Comparison of ENCODE assay signal across 1 cellular context in the genomic region with DNA sequence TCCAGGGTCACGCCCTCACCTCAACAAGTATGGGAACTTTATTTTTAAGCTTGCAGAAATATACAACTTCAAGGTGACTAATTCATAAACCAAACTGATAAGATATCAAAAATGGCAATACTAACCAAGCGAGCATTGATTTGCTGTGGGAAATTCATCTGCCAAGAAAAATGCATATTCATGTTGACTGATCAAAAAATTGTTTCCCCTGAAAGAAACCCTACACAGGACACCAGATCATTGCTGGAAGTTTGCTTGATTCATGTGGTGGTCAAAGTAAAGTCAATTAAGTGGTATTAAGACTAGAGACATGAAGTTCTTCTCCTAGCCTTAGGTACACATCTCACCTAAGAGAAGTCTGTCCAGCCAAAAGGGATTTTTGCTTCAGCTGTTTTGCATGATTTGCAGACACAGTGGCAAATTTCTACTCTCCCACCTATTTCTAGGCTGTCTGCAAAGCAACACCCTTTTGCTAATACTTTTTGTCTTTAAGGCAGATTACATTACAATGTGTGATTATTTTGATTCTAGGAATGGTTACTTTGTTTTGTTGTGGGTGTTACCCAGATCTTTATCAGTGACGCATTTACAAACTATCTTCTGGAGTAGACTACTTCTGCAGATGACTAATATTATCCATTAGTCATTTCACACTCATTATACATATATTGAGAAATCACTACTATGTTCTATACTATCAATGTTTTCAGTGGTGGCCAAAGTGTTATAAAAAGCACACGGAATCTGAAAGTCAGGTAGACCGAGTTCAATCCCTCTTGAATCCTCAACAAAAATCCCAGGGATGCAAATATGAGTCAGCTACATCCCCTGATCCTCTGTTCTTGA.
A peak's percentile ranks its signal among the peaks of the same experiment; 100 is the strongest.
TF ChIP-seq lines count a peak whose summit lies in the region.

No MANE protein-coding gene starts in this region.

TF ChIP-seq in GM12878, 131 proteins besides CTCF, POLR2A, EP300 and RAD21 (continued from another document and continues in another):
- TF ChIP-seq, protein P1, sequence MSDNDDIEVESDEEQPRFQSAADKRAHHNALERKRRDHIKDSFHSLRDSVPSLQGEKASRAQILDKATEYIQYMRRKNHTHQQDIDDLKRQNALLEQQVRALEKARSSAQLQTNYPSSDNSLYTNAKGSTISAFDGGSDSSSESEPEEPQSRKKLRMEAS (IDR thresholded peaks at IDR 0.05; ENCODE audit: low read depth, low read length): no peak
- TF ChIP-seq NRF1 (conservative IDR thresholded peaks at IDR 0.05; ENCODE audit: low read depth, low read length) (no peak), FOS (IDR thresholded peaks at IDR 0.05; ENCODE audit: borderline replicate concordance, extremely low read depth, insufficient read length) (no peak), LARP7 (IDR thresholded peaks at IDR 0.05) (no peak), NR2C2 (IDR thresholded peaks at IDR 0.05; ENCODE audit: borderline replicate concordance, control insufficient read depth, insufficient read length, low read depth) (no peak), CREB1 (IDR thresholded peaks at IDR 0.05; ENCODE audit: low read depth) (no peak), YBX1 (IDR thresholded peaks at IDR 0.05) (no peak), MXI1 (IDR thresholded peaks at IDR 0.05; ENCODE audit: low read depth, low read length) (peak; percentile 58), TARDBP (IDR thresholded peaks at IDR 0.05; ENCODE audit: borderline replicate concordance) (no peak), MTA3 (IDR thresholded peaks at IDR 0.05; ENCODE audit: borderline replicate concordance, low read length) (no peak; the same call in 1 of the 2 replicates), ATF7 (IDR thresholded peaks at IDR 0.05; ENCODE audit: low read depth) (peak; percentile 95), CBX3 (IDR thresholded peaks at IDR 0.05; ENCODE audit: borderline replicate concordance, low read depth) (no peak), FOXK2 (IDR thresholded peaks at IDR 0.05) (no peak), ZNF622 (IDR thresholded peaks at IDR 0.05) (no peak), STAT3 (IDR thresholded peaks at IDR 0.05; ENCODE audit: low read depth, low read length) (0 out of 2 replicates have a peak, but pooled peaks have one; percentile 66), ZNF24 (IDR thresholded peaks at IDR 0.05) (peak; percentile 54; the same call in 1 of the 2 replicates), EGR1 (IDR thresholded peaks at IDR 0.05; ENCODE audit: borderline replicate concordance in 1 of 2, low read depth in 2 of 2, low read length in 2 of 2) (no peak), STAT1 (conservative IDR thresholded peaks at IDR 0.05) (no peak), ETV6 (conservative IDR thresholded peaks at IDR 0.05 in 1 of 2, IDR thresholded peaks at IDR 0.05 in 1 of 2; ENCODE audit: borderline replicate concordance in 1 of 2, low read depth in 1 of 2) (no peak)
- TF ChIP-seq, protein P2, sequence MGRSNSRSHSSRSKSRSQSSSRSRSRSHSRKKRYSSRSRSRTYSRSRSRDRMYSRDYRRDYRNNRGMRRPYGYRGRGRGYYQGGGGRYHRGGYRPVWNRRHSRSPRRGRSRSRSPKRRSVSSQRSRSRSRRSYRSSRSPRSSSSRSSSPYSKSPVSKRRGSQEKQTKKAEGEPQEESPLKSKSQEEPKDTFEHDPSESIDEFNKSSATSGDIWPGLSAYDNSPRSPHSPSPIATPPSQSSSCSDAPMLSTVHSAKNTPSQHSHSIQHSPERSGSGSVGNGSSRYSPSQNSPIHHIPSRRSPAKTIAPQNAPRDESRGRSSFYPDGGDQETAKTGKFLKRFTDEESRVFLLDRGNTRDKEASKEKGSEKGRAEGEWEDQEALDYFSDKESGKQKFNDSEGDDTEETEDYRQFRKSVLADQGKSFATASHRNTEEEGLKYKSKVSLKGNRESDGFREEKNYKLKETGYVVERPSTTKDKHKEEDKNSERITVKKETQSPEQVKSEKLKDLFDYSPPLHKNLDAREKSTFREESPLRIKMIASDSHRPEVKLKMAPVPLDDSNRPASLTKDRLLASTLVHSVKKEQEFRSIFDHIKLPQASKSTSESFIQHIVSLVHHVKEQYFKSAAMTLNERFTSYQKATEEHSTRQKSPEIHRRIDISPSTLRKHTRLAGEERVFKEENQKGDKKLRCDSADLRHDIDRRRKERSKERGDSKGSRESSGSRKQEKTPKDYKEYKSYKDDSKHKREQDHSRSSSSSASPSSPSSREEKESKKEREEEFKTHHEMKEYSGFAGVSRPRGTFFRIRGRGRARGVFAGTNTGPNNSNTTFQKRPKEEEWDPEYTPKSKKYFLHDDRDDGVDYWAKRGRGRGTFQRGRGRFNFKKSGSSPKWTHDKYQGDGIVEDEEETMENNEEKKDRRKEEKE (IDR thresholded peaks at IDR 0.05): no peak
- TF ChIP-seq, protein P3, sequence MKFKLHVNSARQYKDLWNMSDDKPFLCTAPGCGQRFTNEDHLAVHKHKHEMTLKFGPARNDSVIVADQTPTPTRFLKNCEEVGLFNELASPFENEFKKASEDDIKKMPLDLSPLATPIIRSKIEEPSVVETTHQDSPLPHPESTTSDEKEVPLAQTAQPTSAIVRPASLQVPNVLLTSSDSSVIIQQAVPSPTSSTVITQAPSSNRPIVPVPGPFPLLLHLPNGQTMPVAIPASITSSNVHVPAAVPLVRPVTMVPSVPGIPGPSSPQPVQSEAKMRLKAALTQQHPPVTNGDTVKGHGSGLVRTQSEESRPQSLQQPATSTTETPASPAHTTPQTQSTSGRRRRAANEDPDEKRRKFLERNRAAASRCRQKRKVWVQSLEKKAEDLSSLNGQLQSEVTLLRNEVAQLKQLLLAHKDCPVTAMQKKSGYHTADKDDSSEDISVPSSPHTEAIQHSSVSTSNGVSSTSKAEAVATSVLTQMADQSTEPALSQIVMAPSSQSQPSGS (IDR thresholded peaks at IDR 0.05; ENCODE audit: low read length): peak; percentile 88
- TF ChIP-seq, protein P4, sequence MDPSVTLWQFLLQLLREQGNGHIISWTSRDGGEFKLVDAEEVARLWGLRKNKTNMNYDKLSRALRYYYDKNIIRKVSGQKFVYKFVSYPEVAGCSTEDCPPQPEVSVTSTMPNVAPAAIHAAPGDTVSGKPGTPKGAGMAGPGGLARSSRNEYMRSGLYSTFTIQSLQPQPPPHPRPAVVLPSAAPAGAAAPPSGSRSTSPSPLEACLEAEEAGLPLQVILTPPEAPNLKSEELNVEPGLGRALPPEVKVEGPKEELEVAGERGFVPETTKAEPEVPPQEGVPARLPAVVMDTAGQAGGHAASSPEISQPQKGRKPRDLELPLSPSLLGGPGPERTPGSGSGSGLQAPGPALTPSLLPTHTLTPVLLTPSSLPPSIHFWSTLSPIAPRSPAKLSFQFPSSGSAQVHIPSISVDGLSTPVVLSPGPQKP (IDR thresholded peaks at IDR 0.05; ENCODE audit: low read depth, low read length): no peak
- TF ChIP-seq, protein P5, sequence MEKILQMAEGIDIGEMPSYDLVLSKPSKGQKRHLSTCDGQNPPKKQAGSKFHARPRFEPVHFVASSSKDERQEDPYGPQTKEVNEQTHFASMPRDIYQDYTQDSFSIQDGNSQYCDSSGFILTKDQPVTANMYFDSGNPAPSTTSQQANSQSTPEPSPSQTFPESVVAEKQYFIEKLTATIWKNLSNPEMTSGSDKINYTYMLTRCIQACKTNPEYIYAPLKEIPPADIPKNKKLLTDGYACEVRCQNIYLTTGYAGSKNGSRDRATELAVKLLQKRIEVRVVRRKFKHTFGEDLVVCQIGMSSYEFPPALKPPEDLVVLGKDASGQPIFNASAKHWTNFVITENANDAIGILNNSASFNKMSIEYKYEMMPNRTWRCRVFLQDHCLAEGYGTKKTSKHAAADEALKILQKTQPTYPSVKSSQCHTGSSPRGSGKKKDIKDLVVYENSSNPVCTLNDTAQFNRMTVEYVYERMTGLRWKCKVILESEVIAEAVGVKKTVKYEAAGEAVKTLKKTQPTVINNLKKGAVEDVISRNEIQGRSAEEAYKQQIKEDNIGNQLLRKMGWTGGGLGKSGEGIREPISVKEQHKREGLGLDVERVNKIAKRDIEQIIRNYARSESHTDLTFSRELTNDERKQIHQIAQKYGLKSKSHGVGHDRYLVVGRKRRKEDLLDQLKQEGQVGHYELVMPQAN (conservative IDR thresholded peaks at IDR 0.05): no peak
- TF ChIP-seq, protein P6, sequence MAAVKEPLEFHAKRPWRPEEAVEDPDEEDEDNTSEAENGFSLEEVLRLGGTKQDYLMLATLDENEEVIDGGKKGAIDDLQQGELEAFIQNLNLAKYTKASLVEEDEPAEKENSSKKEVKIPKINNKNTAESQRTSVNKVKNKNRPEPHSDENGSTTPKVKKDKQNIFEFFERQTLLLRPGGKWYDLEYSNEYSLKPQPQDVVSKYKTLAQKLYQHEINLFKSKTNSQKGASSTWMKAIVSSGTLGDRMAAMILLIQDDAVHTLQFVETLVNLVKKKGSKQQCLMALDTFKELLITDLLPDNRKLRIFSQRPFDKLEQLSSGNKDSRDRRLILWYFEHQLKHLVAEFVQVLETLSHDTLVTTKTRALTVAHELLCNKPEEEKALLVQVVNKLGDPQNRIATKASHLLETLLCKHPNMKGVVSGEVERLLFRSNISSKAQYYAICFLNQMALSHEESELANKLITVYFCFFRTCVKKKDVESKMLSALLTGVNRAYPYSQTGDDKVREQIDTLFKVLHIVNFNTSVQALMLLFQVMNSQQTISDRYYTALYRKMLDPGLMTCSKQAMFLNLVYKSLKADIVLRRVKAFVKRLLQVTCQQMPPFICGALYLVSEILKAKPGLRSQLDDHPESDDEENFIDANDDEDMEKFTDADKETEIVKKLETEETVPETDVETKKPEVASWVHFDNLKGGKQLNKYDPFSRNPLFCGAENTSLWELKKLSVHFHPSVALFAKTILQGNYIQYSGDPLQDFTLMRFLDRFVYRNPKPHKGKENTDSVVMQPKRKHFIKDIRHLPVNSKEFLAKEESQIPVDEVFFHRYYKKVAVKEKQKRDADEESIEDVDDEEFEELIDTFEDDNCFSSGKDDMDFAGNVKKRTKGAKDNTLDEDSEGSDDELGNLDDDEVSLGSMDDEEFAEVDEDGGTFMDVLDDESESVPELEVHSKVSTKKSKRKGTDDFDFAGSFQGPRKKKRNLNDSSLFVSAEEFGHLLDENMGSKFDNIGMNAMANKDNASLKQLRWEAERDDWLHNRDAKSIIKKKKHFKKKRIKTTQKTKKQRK (IDR thresholded peaks at IDR 0.05; ENCODE audit: low read depth, low read length): no peak
- TF ChIP-seq, protein P7, sequence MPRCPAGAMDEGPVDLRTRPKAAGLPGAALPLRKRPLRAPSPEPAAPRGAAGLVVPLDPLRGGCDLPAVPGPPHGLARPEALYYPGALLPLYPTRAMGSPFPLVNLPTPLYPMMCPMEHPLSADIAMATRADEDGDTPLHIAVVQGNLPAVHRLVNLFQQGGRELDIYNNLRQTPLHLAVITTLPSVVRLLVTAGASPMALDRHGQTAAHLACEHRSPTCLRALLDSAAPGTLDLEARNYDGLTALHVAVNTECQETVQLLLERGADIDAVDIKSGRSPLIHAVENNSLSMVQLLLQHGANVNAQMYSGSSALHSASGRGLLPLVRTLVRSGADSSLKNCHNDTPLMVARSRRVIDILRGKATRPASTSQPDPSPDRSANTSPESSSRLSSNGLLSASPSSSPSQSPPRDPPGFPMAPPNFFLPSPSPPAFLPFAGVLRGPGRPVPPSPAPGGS (IDR thresholded peaks at IDR 0.05; ENCODE audit: borderline replicate concordance, insufficient read depth, low read depth, low read length, poor library complexity, severe bottlenecking): no peak
- TF ChIP-seq, protein P8, sequence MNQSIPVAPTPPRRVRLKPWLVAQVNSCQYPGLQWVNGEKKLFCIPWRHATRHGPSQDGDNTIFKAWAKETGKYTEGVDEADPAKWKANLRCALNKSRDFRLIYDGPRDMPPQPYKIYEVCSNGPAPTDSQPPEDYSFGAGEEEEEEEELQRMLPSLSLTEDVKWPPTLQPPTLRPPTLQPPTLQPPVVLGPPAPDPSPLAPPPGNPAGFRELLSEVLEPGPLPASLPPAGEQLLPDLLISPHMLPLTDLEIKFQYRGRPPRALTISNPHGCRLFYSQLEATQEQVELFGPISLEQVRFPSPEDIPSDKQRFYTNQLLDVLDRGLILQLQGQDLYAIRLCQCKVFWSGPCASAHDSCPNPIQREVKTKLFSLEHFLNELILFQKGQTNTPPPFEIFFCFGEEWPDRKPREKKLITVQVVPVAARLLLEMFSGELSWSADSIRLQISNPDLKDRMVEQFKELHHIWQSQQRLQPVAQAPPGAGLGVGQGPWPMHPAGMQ (IDR thresholded peaks at IDR 0.05; ENCODE audit: borderline replicate concordance): no peak
- TF ChIP-seq, protein P9, sequence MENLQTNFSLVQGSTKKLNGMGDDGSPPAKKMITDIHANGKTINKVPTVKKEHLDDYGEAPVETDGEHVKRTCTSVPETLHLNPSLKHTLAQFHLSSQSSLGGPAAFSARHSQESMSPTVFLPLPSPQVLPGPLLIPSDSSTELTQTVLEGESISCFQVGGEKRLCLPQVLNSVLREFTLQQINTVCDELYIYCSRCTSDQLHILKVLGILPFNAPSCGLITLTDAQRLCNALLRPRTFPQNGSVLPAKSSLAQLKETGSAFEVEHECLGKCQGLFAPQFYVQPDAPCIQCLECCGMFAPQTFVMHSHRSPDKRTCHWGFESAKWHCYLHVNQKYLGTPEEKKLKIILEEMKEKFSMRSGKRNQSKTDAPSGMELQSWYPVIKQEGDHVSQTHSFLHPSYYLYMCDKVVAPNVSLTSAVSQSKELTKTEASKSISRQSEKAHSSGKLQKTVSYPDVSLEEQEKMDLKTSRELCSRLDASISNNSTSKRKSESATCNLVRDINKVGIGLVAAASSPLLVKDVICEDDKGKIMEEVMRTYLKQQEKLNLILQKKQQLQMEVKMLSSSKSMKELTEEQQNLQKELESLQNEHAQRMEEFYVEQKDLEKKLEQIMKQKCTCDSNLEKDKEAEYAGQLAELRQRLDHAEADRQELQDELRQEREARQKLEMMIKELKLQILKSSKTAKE (IDR thresholded peaks at IDR 0.05; ENCODE audit: low read depth, poor library complexity, severe bottlenecking): peak; percentile 93
- TF ChIP-seq, protein P10, sequence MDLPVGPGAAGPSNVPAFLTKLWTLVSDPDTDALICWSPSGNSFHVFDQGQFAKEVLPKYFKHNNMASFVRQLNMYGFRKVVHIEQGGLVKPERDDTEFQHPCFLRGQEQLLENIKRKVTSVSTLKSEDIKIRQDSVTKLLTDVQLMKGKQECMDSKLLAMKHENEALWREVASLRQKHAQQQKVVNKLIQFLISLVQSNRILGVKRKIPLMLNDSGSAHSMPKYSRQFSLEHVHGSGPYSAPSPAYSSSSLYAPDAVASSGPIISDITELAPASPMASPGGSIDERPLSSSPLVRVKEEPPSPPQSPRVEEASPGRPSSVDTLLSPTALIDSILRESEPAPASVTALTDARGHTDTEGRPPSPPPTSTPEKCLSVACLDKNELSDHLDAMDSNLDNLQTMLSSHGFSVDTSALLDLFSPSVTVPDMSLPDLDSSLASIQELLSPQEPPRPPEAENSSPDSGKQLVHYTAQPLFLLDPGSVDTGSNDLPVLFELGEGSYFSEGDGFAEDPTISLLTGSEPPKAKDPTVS (IDR thresholded peaks at IDR 0.05; ENCODE audit: low read depth, low read length): no peak
- TF ChIP-seq, protein P11, sequence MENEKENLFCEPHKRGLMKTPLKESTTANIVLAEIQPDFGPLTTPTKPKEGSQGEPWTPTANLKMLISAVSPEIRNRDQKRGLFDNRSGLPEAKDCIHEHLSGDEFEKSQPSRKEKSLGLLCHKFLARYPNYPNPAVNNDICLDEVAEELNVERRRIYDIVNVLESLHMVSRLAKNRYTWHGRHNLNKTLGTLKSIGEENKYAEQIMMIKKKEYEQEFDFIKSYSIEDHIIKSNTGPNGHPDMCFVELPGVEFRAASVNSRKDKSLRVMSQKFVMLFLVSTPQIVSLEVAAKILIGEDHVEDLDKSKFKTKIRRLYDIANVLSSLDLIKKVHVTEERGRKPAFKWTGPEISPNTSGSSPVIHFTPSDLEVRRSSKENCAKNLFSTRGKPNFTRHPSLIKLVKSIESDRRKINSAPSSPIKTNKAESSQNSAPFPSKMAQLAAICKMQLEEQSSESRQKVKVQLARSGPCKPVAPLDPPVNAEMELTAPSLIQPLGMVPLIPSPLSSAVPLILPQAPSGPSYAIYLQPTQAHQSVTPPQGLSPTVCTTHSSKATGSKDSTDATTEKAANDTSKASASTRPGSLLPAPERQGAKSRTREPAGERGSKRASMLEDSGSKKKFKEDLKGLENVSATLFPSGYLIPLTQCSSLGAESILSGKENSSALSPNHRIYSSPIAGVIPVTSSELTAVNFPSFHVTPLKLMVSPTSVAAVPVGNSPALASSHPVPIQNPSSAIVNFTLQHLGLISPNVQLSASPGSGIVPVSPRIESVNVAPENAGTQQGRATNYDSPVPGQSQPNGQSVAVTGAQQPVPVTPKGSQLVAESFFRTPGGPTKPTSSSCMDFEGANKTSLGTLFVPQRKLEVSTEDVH (IDR thresholded peaks at IDR 0.05; ENCODE audit: low read depth, partially characterized antibody): peak; percentile 52
